Comparison of ENCODE assay signal across 9 cellular contexts in the genomic region with DNA sequence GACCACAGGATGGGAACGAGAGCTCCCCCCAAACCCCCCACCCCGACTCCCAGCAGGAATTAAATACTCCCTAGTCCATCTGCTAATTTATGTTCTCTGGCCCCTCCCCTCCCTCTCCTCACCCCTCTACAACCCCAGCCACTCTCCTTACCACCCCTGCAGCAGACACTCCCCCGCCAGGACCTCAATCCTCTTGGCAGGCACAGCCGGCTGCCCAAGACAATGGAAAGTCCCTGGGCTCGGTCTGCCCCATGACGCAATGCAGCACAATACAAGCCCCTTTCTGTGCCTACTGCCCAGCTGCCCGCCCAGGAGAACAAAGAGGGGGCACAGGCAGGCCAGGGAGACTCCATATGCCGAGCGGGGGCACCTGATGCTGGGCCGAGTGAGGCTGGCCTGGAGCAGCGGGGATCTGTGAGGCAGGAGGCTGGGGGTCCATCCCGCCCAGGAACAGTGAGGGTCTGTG. TPM values are rescaled to one million over a fixed set of nuclear protein-coding genes. Genes with fewer than 3 reads are reported as not detected.
DNase-seq lines count a peak whose midpoint lies in the region; ATAC-seq and FAIRE-seq lines count a peak whose summit lies in the region.
"Had no signal": no experiment of that assay in that cellular context is flagged by ENCODE, and none has a peak within 500 bp of the region (broad histone marks: within the 10 kb centered on the region; RNA-seq: fewer than 3 reads in every experiment).

No MANE protein-coding gene starts in this region.

- no peaks in the 10 kb centered on the region for H3K27me3 ChIP-seq in SJSA1 (replicated peaks)

- H3K36me3 ChIP-seq in SJSA1, result no peaks in the 10 kb centered on the region

- peak; percentile 38 for DNase-seq in GM04504 (ENCODE audit: low read depth)
- DNase-seq in SJSA1 (ENCODE audit: low read depth in 1 of 2, low spot score in 2 of 2), result peak; percentile 94 to 98
- peak; percentile 79 to 82 for DNase-seq in frontal cortex (ENCODE audit: low spot score in 2 of 2)
- DNase-seq in occipital lobe (lab: John Stamatoyannopoulos, UW), result peak; percentile 82
- no peak for DNase-seq in GF-D8 (lab: John Stamatoyannopoulos, UW)
- DNase-seq in foreskin melanocyte, result no peak
- DNase-seq in activated naive CD4-positive, alpha-beta T cell treated with Interleukin-2 at 50 U/mL for 16 hours, result no peak

- H3K4me1 ChIP-seq in SJSA1 (replicated peaks), result peaks cover 78% of the 10 kb centered on the region

- no peak overlapping the region for H3K4me3 ChIP-seq in SJSA1

- ATAC-seq in GM18907 (IDR thresholded peaks at IDR 0.05; ENCODE audit: unreplicated experiment), result no peak

- FAIRE-seq in frontal cortex (lab: Jason Lieb, UNC), result no peak
- FAIRE-seq: colon had no signal

- H3K9me3 ChIP-seq in SJSA1 (replicated peaks), result no peaks in the 10 kb centered on the region

- peak overlapping the region; percentile 92 for H3K27ac ChIP-seq in SJSA1

RNA-seq across cellular contexts. Expression of gene CDC42EP4, which starts 30.3 kb away (rescaled TPM):
- 55.2 and 76.1 TPM in 2 replicates for total RNA-seq in SJSA1 (2014; rRNA removed; shearing (Covaris generic))
- total RNA-seq in frontal cortex (62.8 TPM), occipital lobe (84.2 TPM)

Comparison
In these comparisons a context has a peak if more than half of its experiments do, and no peak if none do; other contexts are left out.
1. DNase-seq: peak in GM04504 (single experiment), SJSA1 (2 of 2), frontal cortex (2 of 2) and occipital lobe (single experiment); none in GF-D8 (single experiment), foreskin melanocyte (single experiment) and activated naive CD4-positive, alpha-beta T cell treated with Interleukin-2 at 50 U/mL for 16 hours (single experiment).